8 cellular contexts compared by ENCODE assay signal in genomic region chr2:112627060-112628040, GRCh38. TPM values are rescaled to one million over a fixed set of nuclear protein-coding genes. Genes with fewer than 3 reads are reported as not detected.
DNase-seq lines count a peak whose midpoint lies in the region; ATAC-seq and TF ChIP-seq lines count a peak whose summit lies in the region.

No MANE protein-coding gene starts in this region.

- 39 to 46% (median 42%) methylated on average over 10 of the region's 10 CpGs for WGBS in adrenal gland, 4 donors
- 58 to 64% methylated on average over 10 of the region's 10 CpGs for WGBS in testis, 2 donors

- no peaks in the 10 kb centered on the region for H3K9me3 Mint-ChIP-seq in stimulated activated naive CD8-positive, alpha-beta T cell treated with anti-CD3 and anti-CD28 coated beads, Interleukin-15, Interleukin-2, amounts not matched to agents 100 ng/mL and 50 ng/mL, for 24 hours

- DNase-seq in AG10803 (ENCODE audit: low read depth) (peak; percentile 94), LHCN-M2 (ENCODE audit: low read depth) (peak; percentile 96), adrenal gland (peak in 6 of 7 donors; percentile 42 to 65 (median 53)), hepatic stellate cell (ENCODE audit: low spot score) (peak; percentile 83), testis (no peak), NCI-H2171 treated with DMSO at 0.1 percent for 48 hours (lab: John Stamatoyannopoulos, UW) (no peak)

- intact Hi-C loops in adrenal gland (cut with DNase I), result loop anchor here (5.0 to 10.0 kb wide), 4 partner anchors 57 to 100 kb away; partner anchors contain the start of gene NT5DC4 (in 1 of the 2)
- intact Hi-C loops in testis (cut with DNase I; ENCODE audit: low total_unique reads), result loop anchor here (10.0 kb wide), 1 partner anchor 97 kb away; the partner anchor contains the start of gene NT5DC4

- H3K4me1 ChIP-seq in adrenal gland (replicated peaks in 1 of 2) (peaks cover 0 to 18% of the 10 kb centered on the region in 2 donors), testis (peaks cover 5% of the 10 kb centered on the region)

- no peaks in the 10 kb centered on the region for H3K27me3 ChIP-seq in adrenal gland
- H3K27me3 ChIP-seq in testis, result no peaks in the 10 kb centered on the region

- H3K4me3 ChIP-seq in AG10803 (ENCODE audit: low read length) (peak overlapping the region; percentile 48), adrenal gland (no peak overlapping the region), testis (no peak overlapping the region)

- no peaks in the 10 kb centered on the region for H3K9me3 ChIP-seq in adrenal gland (replicated peaks in 1 of 3)
- H3K9me3 ChIP-seq in testis, result no peaks in the 10 kb centered on the region

- H3K4me1 Mint-ChIP-seq in stimulated activated naive CD8-positive, alpha-beta T cell treated with anti-CD3 and anti-CD28 coated beads, Interleukin-15, Interleukin-2, amounts not matched to agents 100 ng/mL and 50 ng/mL, for 24 hours (ENCODE audit: low read depth), result peaks cover 67% of the 10 kb centered on the region

- TF ChIP-seq POLR2A in adrenal gland (IDR thresholded peaks at IDR 0.05) (no peak), testis (IDR thresholded peaks at IDR 0.05) (no peak)

- ATAC-seq in GM18868 (IDR thresholded peaks at IDR 0.05; ENCODE audit: unreplicated experiment), result no peak

- 0 out of 2 replicates have a peak, but pooled peaks have one; percentile 1 for TF ChIP-seq CTCF in AG10803 (conservative IDR thresholded peaks at IDR 0.05; ENCODE audit: low read length)
- no peak for TF ChIP-seq CTCF in adrenal gland (IDR thresholded peaks at IDR 0.05)
- no peak for TF ChIP-seq CTCF in testis (IDR thresholded peaks at IDR 0.05)

- no peaks in the 10 kb centered on the region for H3K36me3 Mint-ChIP-seq in stimulated activated naive CD8-positive, alpha-beta T cell treated with anti-CD3 and anti-CD28 coated beads, Interleukin-15, Interleukin-2, amounts not matched to agents 100 ng/mL and 50 ng/mL, for 24 hours (ENCODE audit: low read depth)

- H3K27me3 Mint-ChIP-seq in stimulated activated naive CD8-positive, alpha-beta T cell treated with anti-CD3 and anti-CD28 coated beads, Interleukin-15, Interleukin-2, amounts not matched to agents 100 ng/mL and 50 ng/mL, for 24 hours, result peaks cover 9% of the 10 kb centered on the region

- H3K27ac Mint-ChIP-seq in stimulated activated naive CD8-positive, alpha-beta T cell treated with anti-CD3 and anti-CD28 coated beads, Interleukin-15, Interleukin-2, amounts not matched to agents 100 ng/mL and 50 ng/mL, for 24 hours, result peak overlapping the region; percentile 34

- H3K36me3 ChIP-seq in adrenal gland (replicated peaks in 1 of 2) (no peaks in the 10 kb centered on the region), testis (ENCODE audit: low read depth, missing control alignments) (no peaks in the 10 kb centered on the region)

- H3K27ac ChIP-seq in adrenal gland (peak overlapping the region in 3 of 5 donors; percentile 18 to 79 (median 68)), testis (peak overlapping the region in 1 of 2 donors; percentile 59)

- peak overlapping the region; percentile 30 for H3K4me3 Mint-ChIP-seq in stimulated activated naive CD8-positive, alpha-beta T cell treated with anti-CD3 and anti-CD28 coated beads, Interleukin-15, Interleukin-2, amounts not matched to agents 100 ng/mL and 50 ng/mL, for 24 hours

RNA-seq across cellular contexts. Expression of gene SLC20A1, which starts 18.4 kb away (rescaled TPM):
- total RNA-seq in LHCN-M2 (2014; rRNA removed), result 172 and 186 TPM in 2 replicates
- 89.4 TPM for polyA plus RNA-seq in LHCN-M2 (2012)
- 10 to 100 TPM in 6 of 8 donors, 1 to 10 TPM in 2; 6.9 to 24.8 (median 19.5) TPM for total RNA-seq in adrenal gland
- 10 to 100 TPM; 14.1 to 23.8 (median 20.8) TPM for polyA plus RNA-seq in adrenal gland
- total RNA-seq in testis, result 10 to 100 TPM; 38.7 to 47.8 TPM
- polyA plus RNA-seq in testis (ENCODE audit: insufficient read depth, low read depth, low replicate concordance), result 30.2 TPM

RNA-seq across cellular contexts. Expression of gene CHCHD5, which starts 42.9 kb away (rescaled TPM):
- 22.4 and 32.6 TPM in 2 replicates for total RNA-seq in LHCN-M2 (2014; rRNA removed)
- 94.1 TPM for polyA plus RNA-seq in LHCN-M2 (2012)
- total RNA-seq in adrenal gland, result 10 to 100 TPM; 19.1 to 56.5 (median 35.9) TPM
- 10 to 100 TPM in 2 of 3 donors, 1 to 10 TPM in 1; 8.9 to 34.3 (median 29.9) TPM for polyA plus RNA-seq in adrenal gland
- 10 to 100 TPM; 49.0 to 51.3 TPM for total RNA-seq in testis
- 98.9 TPM for polyA plus RNA-seq in testis (ENCODE audit: insufficient read depth, low read depth, low replicate concordance)

Comparison
In these comparisons a context has a peak if more than half of its experiments do, and no peak if none do; other contexts are left out.
1. DNase-seq: peak in AG10803 (single experiment), LHCN-M2 (single experiment), adrenal gland (6 of 7) and hepatic stellate cell (single experiment); none in testis (single experiment) and NCI-H2171 treated with DMSO at 0.1 percent for 48 hours (single experiment).